In genomic region chr9:114691046-114691955, GRCh38 we compare ENCODE assay signal across 9 cellular contexts. TPM values are rescaled to one million over a fixed set of nuclear protein-coding genes. Genes with fewer than 3 reads are reported as not detected.
DNase-seq lines count a peak whose midpoint lies in the region; ATAC-seq, FAIRE-seq and TF ChIP-seq lines count a peak whose summit lies in the region.
"Had no signal": no experiment of that assay in that cellular context is flagged by ENCODE, and none has a peak within 500 bp of the region (broad histone marks: within the 10 kb centered on the region; RNA-seq: fewer than 3 reads in every experiment).

No MANE protein-coding gene starts in this region.

- ATAC-seq in HG03039 (IDR thresholded peaks at IDR 0.05; ENCODE audit: unreplicated experiment): peak; percentile 65
- ATAC-seq in psoas muscle: no peak
- ATAC-seq in left colon: no peak

- in situ Hi-C loops in astrocyte of the spinal cord (cut with HindIII; ENCODE audit: low sequenced_read_pairs): no loop called here

- H3K27me3 ChIP-seq in psoas muscle (ENCODE audit: insufficient read depth in 3 of 3, low read length in 2 of 3): no peaks in the 10 kb centered on the region

- FAIRE-seq in GM12891 (lab: Jason Lieb, UNC): no peak

- H3K36me3 Mint-ChIP-seq in T-helper 2 cell treated with Interferon-gamma antibody and Interleukin-4, amounts not matched to agents 5 μg/mL and 100 μg/mL, for 36 hours (ENCODE audit: low read depth): peaks cover 47% of the 10 kb centered on the region

- intact Hi-C loops in psoas muscle (cut with DNase I) (no loop called here), left colon (cut with DNase I, micrococcal nuclease) (no loop called here)

- DNase-seq in GM12891 (ENCODE audit: insufficient read length, low spot score): no peak
- peak; percentile 88 for DNase-seq in T-helper 2 cell treated with Interferon-gamma antibody and Interleukin-4, amounts not matched to agents 5 μg/mL and 100 μg/mL, for 36 hours (ENCODE audit: low spot score)
- peak; percentile 90 for DNase-seq in astrocyte of the spinal cord (ENCODE audit: low read depth, low spot score)
- DNase-seq in stimulated activated CD4-positive, alpha-beta T cell treated with anti-CD3 and anti-CD28 coated beads, Interleukin-12 subunit alpha, Interleukin-12 subunit beta, amount 100 ng/mL, for 24 hours (ENCODE audit: low read depth in 2 of 2): peak; percentile 53 to 58
- no peak for DNase-seq in NCI-H146 treated with DMSO at 0.1 percent for 48 hours (lab: John Stamatoyannopoulos, UW; ENCODE audit: unreplicated experiment)
- no peak for DNase-seq in psoas muscle
- no peak for DNase-seq in left colon

- no peaks in the 10 kb centered on the region for H3K9me3 ChIP-seq in psoas muscle

- TF ChIP-seq CTCF in astrocyte of the spinal cord (IDR thresholded peaks at IDR 0.05; ENCODE audit: low read depth, low read length): no peak
- TF ChIP-seq CTCF in psoas muscle (IDR thresholded peaks at IDR 0.05): no peak

- H3K9me3 Mint-ChIP-seq in T-helper 2 cell treated with Interferon-gamma antibody and Interleukin-4, amounts not matched to agents 5 μg/mL and 100 μg/mL, for 36 hours: peaks cover 17% of the 10 kb centered on the region

- no peak for TF ChIP-seq POLR2A in GM12891 (IDR thresholded peaks at IDR 0.05; ENCODE audit: low read depth, low read length)

- no peaks in the 10 kb centered on the region for H3K4me1 ChIP-seq in psoas muscle

- peaks cover 13% of the 10 kb centered on the region for H3K27me3 Mint-ChIP-seq in T-helper 2 cell treated with Interferon-gamma antibody and Interleukin-4, amounts not matched to agents 5 μg/mL and 100 μg/mL, for 36 hours (ENCODE audit: low read depth)

- H3K4me1 Mint-ChIP-seq in T-helper 2 cell treated with Interferon-gamma antibody and Interleukin-4, amounts not matched to agents 5 μg/mL and 100 μg/mL, for 36 hours (ENCODE audit: low read depth): peaks cover 80% of the 10 kb centered on the region

- 81 to 88% (median 84%) methylated on average over 11 of the region's 11 CpGs for WGBS in psoas muscle, 3 donors

- no peak overlapping the region for H3K27ac ChIP-seq in psoas muscle

- H3K4me3 ChIP-seq in astrocyte of the spinal cord (ENCODE audit: low read depth, low read length): no peak overlapping the region
- no peak overlapping the region for H3K4me3 ChIP-seq in psoas muscle

- H3K4me3 Mint-ChIP-seq in T-helper 2 cell treated with Interferon-gamma antibody and Interleukin-4, amounts not matched to agents 5 μg/mL and 100 μg/mL, for 36 hours: peak overlapping the region; percentile 82
- H3K4me3 Mint-ChIP-seq: neural crest cell had no signal

- peak overlapping the region; percentile 96 for H3K27ac Mint-ChIP-seq in T-helper 2 cell treated with Interferon-gamma antibody and Interleukin-4, amounts not matched to agents 5 μg/mL and 100 μg/mL, for 36 hours

- H3K36me3 ChIP-seq in psoas muscle (ENCODE audit: insufficient read depth in 1 of 2, low read depth in 1 of 2): no peaks in the 10 kb centered on the region

TF ChIP-seq in GM12891, 5 proteins besides CTCF, POLR2A, EP300 and RAD21:
- TF ChIP-seq POU2F2 (IDR thresholded peaks at IDR 0.05; ENCODE audit: low read depth, low read length) (peak; percentile 96), TAF1 (IDR thresholded peaks at IDR 0.05; ENCODE audit: low read depth, low read length) (no peak), POLR2AphosphoS5 (IDR thresholded peaks at IDR 0.05; ENCODE audit: low read depth, low read length) (peak; percentile 41; the same call in 1 of the 2 replicates), SPI1 (IDR thresholded peaks at IDR 0.05; ENCODE audit: low read depth, low read length) (peak; percentile 50), PAX5 (IDR thresholded peaks at IDR 0.05; ENCODE audit: insufficient read depth, low read length, severe bottlenecking) (peak; percentile 99)

RNA-seq across cellular contexts. Expression of gene TEX48, which starts 9.3 kb away (rescaled TPM):
- not detected for polyA plus RNA-seq in GM12891 (2012; ENCODE audit: low read depth, missing spikeins)
- total RNA-seq in psoas muscle (not detected), left colon (not detected)
- polyA plus RNA-seq in psoas muscle: not detected
- total RNA-seq: neural crest cell had no signal

RNA-seq across cellular contexts. Expression of gene TEX53, which starts 33.7 kb away (rescaled TPM):
- not detected for polyA plus RNA-seq in GM12891 (2012; ENCODE audit: low read depth, missing spikeins)
- total RNA-seq in psoas muscle (not detected), left colon (not detected)
- polyA plus RNA-seq in psoas muscle: not detected
- total RNA-seq: neural crest cell had no signal

Comparison
In these comparisons a context has a peak if more than half of its experiments do, and no peak if none do; other contexts are left out.
1. DNase-seq: peak in T-helper 2 cell treated with Interferon-gamma antibody and Interleukin-4, amounts not matched to agents 5 μg/mL and 100 μg/mL, for 36 hours (single experiment), astrocyte of the spinal cord (single experiment) and stimulated activated CD4-positive, alpha-beta T cell treated with anti-CD3 and anti-CD28 coated beads, Interleukin-12 subunit alpha, Interleukin-12 subunit beta, amount 100 ng/mL, for 24 hours (2 of 2); none in GM12891 (single experiment), NCI-H146 treated with DMSO at 0.1 percent for 48 hours (single experiment), psoas muscle (0 of 2) and left colon (0 of 2).